ENCODE assay signal across 7 cellular contexts in the genomic region with DNA sequence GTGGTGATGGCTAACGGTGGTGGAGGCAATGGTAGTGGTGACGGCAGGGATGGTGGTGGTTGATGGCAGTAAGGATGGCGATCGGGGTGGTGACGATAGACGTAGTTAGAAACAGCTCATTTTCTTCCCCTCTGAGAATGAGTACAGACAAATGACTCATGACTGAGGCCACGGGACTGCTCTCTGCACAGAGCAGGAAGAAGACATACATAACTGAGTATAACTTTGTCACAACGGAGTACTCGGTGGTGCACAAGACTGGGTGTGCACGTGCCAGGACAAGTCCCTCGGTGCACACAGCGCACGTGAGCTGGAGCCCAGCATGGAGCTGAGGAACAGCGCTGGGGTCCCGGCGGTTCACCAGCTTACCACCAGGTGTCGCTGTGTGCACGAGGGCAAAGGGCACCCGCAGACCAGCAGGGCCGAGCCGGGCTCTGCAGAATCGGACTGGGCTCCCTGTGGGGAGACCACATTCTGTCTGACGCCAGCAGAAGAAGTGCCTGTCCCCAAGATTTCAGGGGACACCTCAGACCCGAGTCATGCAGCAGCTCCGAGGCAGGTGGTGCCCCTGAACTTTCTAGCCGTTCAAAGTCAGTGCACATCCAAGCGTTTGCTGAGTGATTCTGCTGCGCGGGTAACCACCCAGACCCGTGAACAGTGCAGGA.
DNase-seq lines count a peak whose midpoint lies in the region; ATAC-seq and TF ChIP-seq lines count a peak whose summit lies in the region.

No MANE protein-coding gene starts in this region.

- H3K36me3 Mint-ChIP-seq in neural crest cell (ENCODE audit: low read depth), result no peaks in the 10 kb centered on the region

- intact Hi-C loops in esophagus squamous epithelium (cut with DNase I), result loop anchor here (10.0 kb wide), 1 partner anchor 441 kb away; no protein-coding TSS in a partner anchor

- no peaks in the 10 kb centered on the region for H3K36me3 ChIP-seq in esophagus squamous epithelium

- peak; percentile 81 for ATAC-seq in HG02678 (IDR thresholded peaks at IDR 0.05; ENCODE audit: unreplicated experiment)

- peaks cover 6 to 23% (median 7%) of the 10 kb centered on the region in 3 donors for H3K4me1 ChIP-seq in esophagus squamous epithelium

- H3K4me3 Mint-ChIP-seq in neural crest cell, result no peak overlapping the region

- no peaks in the 10 kb centered on the region for H3K9me3 Mint-ChIP-seq in neural crest cell

- H3K27ac ChIP-seq in esophagus squamous epithelium, result peak overlapping the region; percentile 24 to 54 (median 44)

- H3K27me3 ChIP-seq in esophagus squamous epithelium, result peaks cover 0 to 6% (median 0%) of the 10 kb centered on the region in 4 donors

- peak; percentile 83 for DNase-seq in GM13976 (ENCODE audit: low spot score)
- peak; percentile 61 to 69 for DNase-seq in NOMO-1 (lab: John Stamatoyannopoulos, UW; ENCODE audit: unreplicated experiment in 2 of 2)
- DNase-seq in activated CD8-positive, alpha-beta memory T cell treated with anti-CD3 and anti-CD28 coated beads, Interleukin-2, amount 50 U/mL, for 48 hours, result peak; percentile 93
- DNase-seq in esophagus squamous epithelium (lab: John Stamatoyannopoulos, UW), result no peak
- DNase-seq in neural crest cell (ENCODE audit: low read depth, low spot score), result peak; percentile 85
- peak; percentile 23 for DNase-seq in stromal cell of bone marrow (ENCODE audit: low read depth)

- no peak overlapping the region for H3K4me3 ChIP-seq in esophagus squamous epithelium

- TF ChIP-seq POLR2A in esophagus squamous epithelium (IDR thresholded peaks at IDR 0.05), result no peak

- H3K4me1 Mint-ChIP-seq in neural crest cell, result peaks cover 59% of the 10 kb centered on the region

- peaks cover 17% of the 10 kb centered on the region for H3K27me3 Mint-ChIP-seq in neural crest cell (ENCODE audit: low read depth)

- 18 to 20% methylated on average over 23 to 25 of the region's 30 CpGs for WGBS in esophagus squamous epithelium, 2 donors

- in situ Hi-C loops in GM13976 (cut with MboI; ENCODE audit: low sequenced_read_pairs, unreplicated experiment), result no loop called here

- H3K9me3 ChIP-seq in esophagus squamous epithelium, result no peaks in the 10 kb centered on the region

- H3K27ac Mint-ChIP-seq in neural crest cell (ENCODE audit: unreplicated experiment), result peak overlapping the region; percentile 14

- peak; percentile 92 for TF ChIP-seq CTCF in GM13976 (IDR thresholded peaks at IDR 0.05; ENCODE audit: borderline replicate concordance, control extremely low read depth, extremely low read depth, insufficient read depth, missing control alignments)
- peak; percentile 78 to 94 (median 90) for TF ChIP-seq CTCF in esophagus squamous epithelium (IDR thresholded peaks at IDR 0.05)
- TF ChIP-seq CTCF in neural crest cell (conservative IDR thresholded peaks at IDR 0.05), result peak; percentile 93
